In the genomic region with DNA sequence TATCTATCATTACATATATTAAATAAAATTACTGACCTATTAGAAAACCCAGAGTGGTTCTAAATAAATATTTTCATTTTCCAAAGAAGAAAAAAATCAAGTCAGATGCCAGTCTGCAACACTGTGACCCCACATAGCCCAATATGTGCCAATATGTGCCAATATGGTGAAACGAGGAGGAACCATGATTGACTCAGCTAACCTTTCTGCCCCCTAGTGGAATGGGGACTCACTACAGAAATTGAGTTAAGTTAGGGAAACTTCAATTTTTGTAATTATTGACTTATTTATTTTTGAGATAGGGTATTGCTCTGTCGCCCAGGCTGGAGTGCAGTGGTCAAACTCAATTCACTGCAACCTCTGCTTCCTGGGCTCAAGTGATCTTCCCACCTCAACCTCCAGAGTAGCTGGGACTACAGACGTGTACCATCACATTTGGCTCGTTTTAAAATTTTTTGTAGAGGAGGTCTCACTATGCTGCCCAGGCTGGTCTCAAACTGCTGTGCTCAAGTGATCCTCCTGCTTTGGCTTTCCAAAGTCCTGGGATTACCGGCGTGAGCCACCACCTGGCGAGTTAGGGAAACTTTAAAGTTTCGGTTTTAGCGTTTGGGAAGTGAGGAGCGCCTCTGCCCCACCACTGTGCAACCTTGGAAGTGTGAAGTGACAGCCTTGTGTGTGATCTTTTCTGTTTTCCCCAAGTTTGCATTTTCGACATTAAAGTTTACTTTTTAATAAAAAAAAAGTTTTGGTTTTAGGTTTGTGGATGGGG, we compare ENCODE assay signal across 9 cellular contexts.
DNase-seq lines count a peak whose midpoint lies in the region; ATAC-seq lines count a peak whose summit lies in the region.
"Had no signal": no experiment of that assay in that cellular context is flagged by ENCODE, and none has a peak within 500 bp of the region (broad histone marks: within the 10 kb centered on the region; RNA-seq: fewer than 3 reads in every experiment).

No MANE protein-coding gene starts in this region.

- no peaks in the 10 kb centered on the region for H3K27me3 ChIP-seq in adipocyte (replicated peaks; ENCODE audit: control insufficient read depth, insufficient read depth, low read length)

- ATAC-seq in GM21360 (IDR thresholded peaks at IDR 0.05; ENCODE audit: unreplicated experiment): no peak

- no peaks in the 10 kb centered on the region for H3K9me3 ChIP-seq in adipocyte (ENCODE audit: control insufficient read depth, low read length)

- H3K4me3 ChIP-seq in adipocyte (ENCODE audit: low read length): no peak overlapping the region

- H3K36me3 ChIP-seq in adipocyte (ENCODE audit: control insufficient read depth, insufficient read depth, low read length, severe bottlenecking): no peaks in the 10 kb centered on the region

- no peak overlapping the region for H3K9ac ChIP-seq in adipocyte (ENCODE audit: low read length)

- peaks cover 16% of the 10 kb centered on the region for H3K4me1 ChIP-seq in adipocyte (ENCODE audit: control insufficient read depth, insufficient read depth, low read length)

- DNase-seq in SKM-1 treated with dmso at 0.1 percent for 144 hours (lab: John Stamatoyannopoulos, UW; ENCODE audit: unreplicated experiment): peak; percentile 54
- DNase-seq in SKM-1 (lab: John Stamatoyannopoulos, UW; ENCODE audit: unreplicated experiment): no peak
- peak; percentile 13 for DNase-seq in HK-2 (ENCODE audit: unreplicated experiment)
- peak; percentile 19 for DNase-seq in adipocyte (ENCODE audit: low read depth)
- DNase-seq in lung microvascular endothelial cell (ENCODE audit: low read depth in 2 of 2): peak; percentile 46 to 54
- no peak for DNase-seq in occipital lobe (lab: John Stamatoyannopoulos, UW)
- DNase-seq in SHP77 treated with DMSO at 0.1 percent for 48 hours (lab: John Stamatoyannopoulos, UW): no peak
- DNase-seq: activated naive CD8-positive, alpha-beta T cell treated with anti-CD3 and anti-CD28 coated beads, Interleukin-2, amount 10 ng/mL, durations not matched to agents 7 days and 5 days had no signal

Comparison
In these comparisons a context has a peak if more than half of its experiments do, and no peak if none do; other contexts are left out.
1. DNase-seq: peak in SKM-1 treated with dmso at 0.1 percent for 144 hours (single experiment), HK-2 (single experiment), adipocyte (single experiment) and lung microvascular endothelial cell (2 of 2); none in SKM-1 (single experiment), occipital lobe (single experiment) and SHP77 treated with DMSO at 0.1 percent for 48 hours (single experiment).